Comparison of ENCODE assay signal across 8 cellular contexts in genomic region chr16:48231675-48232214, GRCh38. TPM values are rescaled to one million over a fixed set of nuclear protein-coding genes. Genes with fewer than 3 reads are reported as not detected.
DNase-seq lines count a peak whose midpoint lies in the region; ATAC-seq and TF ChIP-seq lines count a peak whose summit lies in the region.

No MANE protein-coding gene starts in this region.

- ATAC-seq in HG02642 (IDR thresholded peaks at IDR 0.05; ENCODE audit: poor library complexity, unreplicated experiment) (peak; percentile 59), Panc1 (peak; percentile 74), body of pancreas (no peak), gastroesophageal sphincter (no peak), GM19023 (IDR thresholded peaks at IDR 0.05; ENCODE audit: unreplicated experiment) (no peak)

- peak; percentile 59 for TF ChIP-seq CTCF in Panc1 (IDR thresholded peaks at IDR 0.05)
- peak in 4 of 7 experiments; percentile 14 to 28 (median 18) for TF ChIP-seq CTCF in body of pancreas (IDR thresholded peaks at IDR 0.05)
- peak in 1 of 4 experiments; percentile 31 for TF ChIP-seq CTCF in gastroesophageal sphincter (IDR thresholded peaks at IDR 0.05)

- H3K27me3 ChIP-seq in Panc1 (ENCODE audit: control insufficient read depth, insufficient read depth, low read length) (no peaks in the 10 kb centered on the region), body of pancreas (no peaks in the 10 kb centered on the region), gastroesophageal sphincter (no peaks in the 10 kb centered on the region)

- H3K27ac ChIP-seq in Panc1 (ENCODE audit: low read length) (no peak overlapping the region), body of pancreas (no peak overlapping the region), gastroesophageal sphincter (no peak overlapping the region)

- intact Hi-C loops in Panc1 (cut with micrococcal nuclease; ENCODE audit: unreplicated experiment) = no loop called here
- intact Hi-C loops in body of pancreas (cut with DNase I) = no loop called here

- DNase-seq in SIG-M5 treated with dmso at 0.1 percent for 504 hours (lab: John Stamatoyannopoulos, UW; ENCODE audit: unreplicated experiment) (peak; percentile 13), SIG-M5 (lab: John Stamatoyannopoulos, UW) (no peak), Panc1 (ENCODE audit: low read depth, low spot score) (peak; percentile 24), body of pancreas (peak in 2 of 4 donors; percentile 29 to 31), midbrain (lab: John Stamatoyannopoulos, UW) (peak; percentile 8)

- TF ChIP-seq EP300 in gastroesophageal sphincter (IDR thresholded peaks at IDR 0.05) = no peak

- CTCF ChIA-PET in Panc1 (lab: Charles Lee) = interaction anchor here (1.0 kb wide), 1 partner anchor 20 kb away, joined by 7 read pairs; no protein-coding TSS in a partner anchor

- no peak overlapping the region for H3K4me3 ChIP-seq in Panc1 (ENCODE audit: low read depth in 2 of 2, low read length in 2 of 2)
- no peak overlapping the region for H3K4me3 ChIP-seq in body of pancreas
- no peak overlapping the region for H3K4me3 ChIP-seq in gastroesophageal sphincter

- TF ChIP-seq POLR2A in body of pancreas (IDR thresholded peaks at IDR 0.05) = no peak
- no peak for TF ChIP-seq POLR2A in gastroesophageal sphincter (IDR thresholded peaks at IDR 0.05)

- BruUV-seq in Panc1 (replicated peaks; lab: Mats Ljungman, UMichigan) = no TSS peak

- 59 to 74% methylated on average over 9 of the region's 9 CpGs for WGBS in body of pancreas, 2 donors
- WGBS in gastroesophageal sphincter (ENCODE audit: low coverage in 1 of 2), 2 donors = 50 to 70% methylated on average over 8 to 9 of the region's 9 CpGs

- H3K36me3 ChIP-seq in Panc1 (ENCODE audit: control insufficient read depth, insufficient read depth, low read length) (no peaks in the 10 kb centered on the region), body of pancreas (replicated peaks in 1 of 2; ENCODE audit: insufficient read depth in 1 of 2, low read depth in 2 of 2) (no peaks in the 10 kb centered on the region), gastroesophageal sphincter (no peaks in the 10 kb centered on the region)

- in situ Hi-C loops in Panc1 (cut with HindIII; ENCODE audit: low pct_unique_long_range_greater_than_20kb, low sequenced_read_pairs) = no loop called here

- POLR2A ChIA-PET in Panc1 (lab: Charles Lee) = no interaction called here

- H3K4me1 ChIP-seq in Panc1 (ENCODE audit: control insufficient read depth, insufficient read depth, low read length) (no peaks in the 10 kb centered on the region), body of pancreas (no peaks in the 10 kb centered on the region), gastroesophageal sphincter (no peaks in the 10 kb centered on the region)

- H3K9me3 ChIP-seq in Panc1 (ENCODE audit: control insufficient read depth, insufficient read depth, low read depth, low read length) (no peaks in the 10 kb centered on the region), body of pancreas (no peaks in the 10 kb centered on the region), gastroesophageal sphincter (no peaks in the 10 kb centered on the region)

RNA-seq across cellular contexts. Expression of gene LONP2, which starts 12.4 kb away (rescaled TPM):
- total RNA-seq in Panc1 (2021; ENCODE audit: unreplicated experiment) = 22.9 TPM
- polyA plus RNA-seq in Panc1 (2012; ENCODE audit: insufficient read length) = 16.5 TPM
- 10 to 100 TPM; 44.2 to 59.1 TPM for total RNA-seq in body of pancreas
- total RNA-seq in gastroesophageal sphincter = 10 to 100 TPM; 61.5 to 83.7 (median 72.3) TPM

RNA-seq across cellular contexts. Expression of gene ABCC11, which starts 15.6 kb away (rescaled TPM):
- total RNA-seq in Panc1 (2021; ENCODE audit: unreplicated experiment) (not detected), body of pancreas (under 1 TPM in 1 of 2 donors, not detected in 1; 0.52 TPM), gastroesophageal sphincter (not detected)
- 0.17 TPM for polyA plus RNA-seq in Panc1 (2012; ENCODE audit: insufficient read length)

Comparison
In these comparisons a context has a peak if more than half of its experiments do, and no peak if none do; other contexts are left out.
1. ATAC-seq: peak in HG02642 (single experiment) and Panc1 (single experiment); none in body of pancreas (single experiment), gastroesophageal sphincter (single experiment) and GM19023 (single experiment).